ENCODE assay signal across 14 cellular contexts in genomic region chr6:223763-224162, GRCh38.
DNase-seq lines count a peak whose midpoint lies in the region; ATAC-seq and TF ChIP-seq lines count a peak whose summit lies in the region.
"Had no signal": no experiment of that assay in that cellular context is flagged by ENCODE, and none has a peak within 500 bp of the region (broad histone marks: within the 10 kb centered on the region; RNA-seq: fewer than 3 reads in every experiment).

No MANE protein-coding gene starts in this region.

- no peaks in the 10 kb centered on the region for H3K36me3 ChIP-seq in breast epithelium
- H3K36me3 ChIP-seq: heart left ventricle had no signal

- H3K27me3 ChIP-seq in breast epithelium, result peaks cover 0 to 8% of the 10 kb centered on the region in 2 donors

- peaks cover 38% of the 10 kb centered on the region for H3K4me1 Mint-ChIP-seq in MCF 10A (ENCODE audit: insufficient read depth, unreplicated experiment)
- peaks cover 74% of the 10 kb centered on the region for H3K4me1 Mint-ChIP-seq in stimulated activated memory B cell treated with anti-CD40 and anti-IgM and Interleukin-4, amounts not matched to agents 10 μg/mL and 1 μg/mL and 100 μg/mL, for 72 hours

- DNase-seq in MCF 10A (ENCODE audit: unreplicated experiment), result peak; percentile 56
- DNase-seq in breast epithelium (ENCODE audit: low spot score in 2 of 2), result no peak
- peak; percentile 31 for DNase-seq in RKO (ENCODE audit: low spot score)
- DNase-seq in choroid plexus epithelial cell (ENCODE audit: low read depth), result peak; percentile 23
- DNase-seq in NCI-H2029 (lab: John Stamatoyannopoulos, UW), result no peak
- no peak for DNase-seq in HK-2 (ENCODE audit: unreplicated experiment)
- DNase-seq: caudate nucleus, heart left ventricle, NCI-H510A treated with DMSO at 0.1 percent for 48 hours, RPMI8226 had no signal

- POLR2A ChIA-PET in MCF 10A (lab: Yijun Ruan, JAX), result interaction anchor here (3.9 to 4.3 kb wide), 2 partner anchors 8 to 70 kb away, joined by 27 to 37 read pairs; partner anchors contain the start of gene DUSP22

- no peak overlapping the region for H3K4me3 Mint-ChIP-seq in MCF 10A (ENCODE audit: unreplicated experiment)
- no peak overlapping the region for H3K4me3 Mint-ChIP-seq in stimulated activated memory B cell treated with anti-CD40 and anti-IgM and Interleukin-4, amounts not matched to agents 10 μg/mL and 1 μg/mL and 100 μg/mL, for 72 hours
- H3K4me3 Mint-ChIP-seq: nephron had no signal

- H3K4me3 ChIP-seq in breast epithelium (no peak overlapping the region), choroid plexus epithelial cell (ENCODE audit: low read depth, low read length) (no peak overlapping the region)
- H3K4me3 ChIP-seq: heart left ventricle had no signal

- no peak for TF ChIP-seq POLR2A in breast epithelium (IDR thresholded peaks at IDR 0.05)

- no peaks in the 10 kb centered on the region for H3K4me1 ChIP-seq in breast epithelium

- peak overlapping the region; percentile 92 for H3K27ac Mint-ChIP-seq in MCF 10A (ENCODE audit: low read depth, unreplicated experiment)
- peak overlapping the region; percentile 7 for H3K27ac Mint-ChIP-seq in stimulated activated memory B cell treated with anti-CD40 and anti-IgM and Interleukin-4, amounts not matched to agents 10 μg/mL and 1 μg/mL and 100 μg/mL, for 72 hours
- H3K27ac Mint-ChIP-seq: nephron had no signal

- H3K27ac ChIP-seq in breast epithelium, result no peak overlapping the region
- H3K27ac ChIP-seq: C4-2B, heart left ventricle had no signal

- CTCF ChIA-PET in MCF 10A (lab: Yijun Ruan, JAX), result interaction anchor here (0.6 to 1.4 kb wide), 4 partner anchors 9 to 36 kb away, joined by 3 to 5 read pairs (median 3); no protein-coding TSS in a partner anchor

- no peaks in the 10 kb centered on the region for H3K36me3 Mint-ChIP-seq in MCF 10A (ENCODE audit: insufficient read depth, unreplicated experiment)
- no peaks in the 10 kb centered on the region for H3K36me3 Mint-ChIP-seq in stimulated activated memory B cell treated with anti-CD40 and anti-IgM and Interleukin-4, amounts not matched to agents 10 μg/mL and 1 μg/mL and 100 μg/mL, for 72 hours

- no peaks in the 10 kb centered on the region for H3K9me3 ChIP-seq in breast epithelium
- H3K9me3 ChIP-seq: heart left ventricle had no signal

- H3K27me3 Mint-ChIP-seq in MCF 10A (ENCODE audit: insufficient read depth, unreplicated experiment), result no peaks in the 10 kb centered on the region
- H3K27me3 Mint-ChIP-seq in stimulated activated memory B cell treated with anti-CD40 and anti-IgM and Interleukin-4, amounts not matched to agents 10 μg/mL and 1 μg/mL and 100 μg/mL, for 72 hours, result no peaks in the 10 kb centered on the region

- intact Hi-C loops in MCF 10A (cut with micrococcal nuclease) (loop anchor here (2.0 to 5.0 kb wide), 2 partner anchors 36 to 69 kb away; partner anchors contain the start of gene DUSP22), breast epithelium (cut with DNase I; ENCODE audit: low total_unique reads) (no loop called here)

- no peaks in the 10 kb centered on the region for H3K9me3 Mint-ChIP-seq in MCF 10A (ENCODE audit: unreplicated experiment)
- no peaks in the 10 kb centered on the region for H3K9me3 Mint-ChIP-seq in stimulated activated memory B cell treated with anti-CD40 and anti-IgM and Interleukin-4, amounts not matched to agents 10 μg/mL and 1 μg/mL and 100 μg/mL, for 72 hours
- H3K9me3 Mint-ChIP-seq: nephron had no signal

- no TSS peak for BruUV-seq in MCF 10A (replicated peaks; lab: Mats Ljungman, UMichigan)

- no peak for ATAC-seq in stimulated activated memory B cell treated with anti-CD40 and anti-IgM and Interleukin-4, amounts not matched to agents 10 μg/mL and 1 μg/mL and 100 μg/mL, for 72 hours
- ATAC-seq in GM19467 (IDR thresholded peaks at IDR 0.05; ENCODE audit: unreplicated experiment), result no peak
- ATAC-seq: heart left ventricle had no signal

- TF ChIP-seq CTCF in MCF 10A (IDR thresholded peaks at IDR 0.05; ENCODE audit: unreplicated experiment), result no peak
- no peak for TF ChIP-seq CTCF in breast epithelium (IDR thresholded peaks at IDR 0.05)
- no peak for TF ChIP-seq CTCF in choroid plexus epithelial cell (conservative IDR thresholded peaks at IDR 0.05; ENCODE audit: low read depth, low read length)

Comparison
In these comparisons a context has a peak if more than half of its experiments do, and no peak if none do; other contexts are left out.
1. DNase-seq: peak in MCF 10A (single experiment), RKO (single experiment) and choroid plexus epithelial cell (single experiment); none in breast epithelium (0 of 2), NCI-H2029 (single experiment) and HK-2 (single experiment).